ENCODE assay signal across 1 cellular context in the genomic region with DNA sequence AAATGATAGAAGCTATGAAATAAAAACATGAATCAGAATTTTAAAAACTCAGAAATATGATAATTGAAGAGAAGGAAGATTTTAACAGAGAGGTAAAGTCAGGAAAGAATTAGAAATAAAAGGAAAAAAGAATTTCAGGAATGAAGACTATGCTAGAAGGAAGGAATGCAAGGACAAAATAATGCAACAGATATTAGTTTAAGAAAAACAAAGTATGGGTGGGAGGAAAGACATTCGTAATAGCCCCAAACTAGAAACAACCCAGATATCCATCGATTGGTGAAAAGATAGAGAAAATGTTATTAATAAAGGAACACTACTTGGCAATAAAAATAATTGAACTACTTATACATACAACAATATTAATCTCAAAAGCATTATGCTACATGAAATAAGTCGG.
TF ChIP-seq lines count a peak whose summit lies in the region.

No MANE protein-coding gene starts in this region.

TF ChIP-seq in GM23338, 12 proteins besides CTCF, POLR2A, EP300 and RAD21 (continued from another document):
- TF ChIP-seq, protein P1, sequence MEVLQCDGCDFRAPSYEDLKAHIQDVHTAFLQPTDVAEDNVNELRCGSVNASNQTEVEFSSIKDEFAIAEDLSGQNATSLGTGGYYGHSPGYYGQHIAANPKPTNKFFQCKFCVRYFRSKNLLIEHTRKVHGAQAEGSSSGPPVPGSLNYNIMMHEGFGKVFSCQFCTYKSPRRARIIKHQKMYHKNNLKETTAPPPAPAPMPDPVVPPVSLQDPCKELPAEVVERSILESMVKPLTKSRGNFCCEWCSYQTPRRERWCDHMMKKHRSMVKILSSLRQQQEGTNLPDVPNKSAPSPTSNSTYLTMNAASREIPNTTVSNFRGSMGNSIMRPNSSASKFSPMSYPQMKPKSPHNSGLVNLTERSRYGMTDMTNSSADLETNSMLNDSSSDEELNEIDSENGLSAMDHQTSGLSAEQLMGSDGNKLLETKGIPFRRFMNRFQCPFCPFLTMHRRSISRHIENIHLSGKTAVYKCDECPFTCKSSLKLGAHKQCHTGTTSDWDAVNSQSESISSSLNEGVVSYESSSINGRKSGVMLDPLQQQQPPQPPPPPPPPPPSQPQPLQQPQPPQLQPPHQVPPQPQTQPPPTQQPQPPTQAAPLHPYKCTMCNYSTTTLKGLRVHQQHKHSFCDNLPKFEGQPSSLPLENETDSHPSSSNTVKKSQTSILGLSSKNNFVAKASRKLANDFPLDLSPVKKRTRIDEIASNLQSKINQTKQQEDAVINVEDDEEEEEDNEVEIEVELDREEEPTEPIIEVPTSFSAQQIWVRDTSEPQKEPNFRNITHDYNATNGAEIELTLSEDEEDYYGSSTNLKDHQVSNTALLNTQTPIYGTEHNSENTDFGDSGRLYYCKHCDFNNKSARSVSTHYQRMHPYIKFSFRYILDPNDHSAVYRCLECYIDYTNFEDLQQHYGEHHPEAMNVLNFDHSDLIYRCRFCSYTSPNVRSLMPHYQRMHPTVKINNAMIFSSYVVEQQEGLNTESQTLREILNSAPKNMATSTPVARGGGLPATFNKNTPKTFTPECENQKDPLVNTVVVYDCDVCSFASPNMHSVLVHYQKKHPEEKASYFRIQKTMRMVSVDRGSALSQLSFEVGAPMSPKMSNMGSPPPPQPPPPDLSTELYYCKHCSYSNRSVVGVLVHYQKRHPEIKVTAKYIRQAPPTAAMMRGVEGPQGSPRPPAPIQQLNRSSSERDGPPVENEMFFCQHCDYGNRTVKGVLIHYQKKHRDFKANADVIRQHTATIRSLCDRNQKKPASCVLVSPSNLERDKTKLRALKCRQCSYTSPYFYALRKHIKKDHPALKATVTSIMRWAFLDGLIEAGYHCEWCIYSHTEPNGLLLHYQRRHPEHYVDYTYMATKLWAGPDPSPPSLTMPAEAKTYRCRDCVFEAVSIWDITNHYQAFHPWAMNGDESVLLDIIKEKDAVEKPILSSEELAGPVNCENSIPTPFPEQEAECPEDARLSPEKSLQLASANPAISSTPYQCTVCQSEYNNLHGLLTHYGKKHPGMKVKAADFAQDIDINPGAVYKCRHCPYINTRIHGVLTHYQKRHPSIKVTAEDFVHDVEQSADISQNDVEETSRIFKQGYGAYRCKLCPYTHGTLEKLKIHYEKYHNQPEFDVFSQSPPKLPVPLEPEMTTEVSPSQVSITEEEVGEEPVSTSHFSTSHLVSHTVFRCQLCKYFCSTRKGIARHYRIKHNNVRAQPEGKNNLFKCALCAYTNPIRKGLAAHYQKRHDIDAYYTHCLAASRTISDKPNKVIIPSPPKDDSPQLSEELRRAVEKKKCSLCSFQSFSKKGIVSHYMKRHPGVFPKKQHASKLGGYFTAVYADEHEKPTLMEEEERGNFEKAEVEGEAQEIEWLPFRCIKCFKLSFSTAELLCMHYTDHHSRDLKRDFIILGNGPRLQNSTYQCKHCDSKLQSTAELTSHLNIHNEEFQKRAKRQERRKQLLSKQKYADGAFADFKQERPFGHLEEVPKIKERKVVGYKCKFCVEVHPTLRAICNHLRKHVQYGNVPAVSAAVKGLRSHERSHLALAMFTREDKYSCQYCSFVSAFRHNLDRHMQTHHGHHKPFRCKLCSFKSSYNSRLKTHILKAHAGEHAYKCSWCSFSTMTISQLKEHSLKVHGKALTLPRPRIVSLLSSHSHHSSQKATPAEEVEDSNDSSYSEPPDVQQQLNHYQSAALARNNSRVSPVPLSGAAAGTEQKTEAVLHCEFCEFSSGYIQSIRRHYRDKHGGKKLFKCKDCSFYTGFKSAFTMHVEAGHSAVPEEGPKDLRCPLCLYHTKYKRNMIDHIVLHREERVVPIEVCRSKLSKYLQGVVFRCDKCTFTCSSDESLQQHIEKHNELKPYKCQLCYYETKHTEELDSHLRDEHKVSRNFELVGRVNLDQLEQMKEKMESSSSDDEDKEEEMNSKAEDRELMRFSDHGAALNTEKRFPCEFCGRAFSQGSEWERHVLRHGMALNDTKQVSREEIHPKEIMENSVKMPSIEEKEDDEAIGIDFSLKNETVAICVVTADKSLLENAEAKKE (CRISPR knock-in tag; IDR thresholded peaks at IDR 0.05) = no peak
- TF ChIP-seq ZNF331 (CRISPR knock-in tag; IDR thresholded peaks at IDR 0.05; ENCODE audit: low read depth) (no peak), ZNF114 (CRISPR knock-in tag; IDR thresholded peaks at IDR 0.05) (no peak), EZH2 (IDR thresholded peaks at IDR 0.05; ENCODE audit: low read depth, unreplicated experiment) (no peak), POLR2AphosphoS5 (IDR thresholded peaks at IDR 0.05; ENCODE audit: low read depth) (no peak)
- TF ChIP-seq, protein P2, sequence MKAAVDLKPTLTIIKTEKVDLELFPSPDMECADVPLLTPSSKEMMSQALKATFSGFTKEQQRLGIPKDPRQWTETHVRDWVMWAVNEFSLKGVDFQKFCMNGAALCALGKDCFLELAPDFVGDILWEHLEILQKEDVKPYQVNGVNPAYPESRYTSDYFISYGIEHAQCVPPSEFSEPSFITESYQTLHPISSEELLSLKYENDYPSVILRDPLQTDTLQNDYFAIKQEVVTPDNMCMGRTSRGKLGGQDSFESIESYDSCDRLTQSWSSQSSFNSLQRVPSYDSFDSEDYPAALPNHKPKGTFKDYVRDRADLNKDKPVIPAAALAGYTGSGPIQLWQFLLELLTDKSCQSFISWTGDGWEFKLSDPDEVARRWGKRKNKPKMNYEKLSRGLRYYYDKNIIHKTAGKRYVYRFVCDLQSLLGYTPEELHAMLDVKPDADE (IDR thresholded peaks at IDR 0.05) = no peak
